3 cellular contexts compared by ENCODE assay signal in genomic region chr2:139359818-139360217, GRCh38.
"Had no signal": no experiment of that assay in that cellular context is flagged by ENCODE, and none has a peak within 500 bp of the region (broad histone marks: within the 10 kb centered on the region; RNA-seq: fewer than 3 reads in every experiment).

No MANE protein-coding gene starts in this region.

- H3K4me3 ChIP-seq: GM12878 had no signal

- ATAC-seq: GM12878 had no signal

- DNase-seq: GDM1, GF-D8 had no signal
